ENCODE assay signal across 23 cellular contexts in the genomic region with DNA sequence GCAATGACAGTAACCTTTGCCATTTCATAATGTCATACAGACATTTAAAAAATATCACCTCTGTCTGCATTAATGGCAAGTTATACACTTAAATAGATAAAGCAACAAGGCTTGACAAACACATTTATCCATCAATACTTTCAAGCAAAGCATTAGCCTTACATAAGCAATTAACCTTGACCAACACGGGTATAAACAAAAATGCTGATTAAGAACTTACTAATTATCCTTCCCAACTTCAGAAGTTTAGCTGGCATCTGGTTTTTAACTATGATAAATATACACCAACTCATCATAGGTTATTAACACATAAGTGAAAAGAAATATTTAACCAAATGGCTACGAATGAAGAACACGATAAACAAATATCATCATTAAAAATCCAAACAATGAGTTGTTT.
"Had no signal": no experiment of that assay in that cellular context is flagged by ENCODE, and none has a peak within 500 bp of the region (broad histone marks: within the 10 kb centered on the region; RNA-seq: fewer than 3 reads in every experiment).

No MANE protein-coding gene starts in this region.

- H3K9me3 ChIP-seq: left lung, lower lobe of right lung, pancreas, prostate gland, sigmoid colon, spleen, suprapubic skin, thoracic aorta, tibial artery, upper lobe of right lung had no signal

- FAIRE-seq: kidney, pancreas, small intestine, urothelium cell line had no signal

- DNase-seq: kidney; left colon; left lung; lower lobe of right lung; mammary epithelial cell; naive thymus-derived CD8-positive, alpha-beta T cell; nucleus accumbens; pancreas; posterior cingulate gyrus; right cardiac atrium; sigmoid colon; small intestine; spleen; stimulated activated CD4-positive, alpha-beta T cell treated with anti-CD3 and anti-CD28 coated beads, Interleukin-4, amount 100 ng/mL, for 24 hours; stimulated activated naive CD4-positive, alpha-beta T cell; tibial artery; trophoblast cell; upper lobe of right lung had no signal

- ATAC-seq: left colon; left lung; lower lobe of right lung; naive thymus-derived CD8-positive, alpha-beta T cell; pancreas; right cardiac atrium; stimulated activated effector memory CD8-positive, alpha-beta T cell treated with anti-CD3 and anti-CD28 coated beads, Interleukin-12 subunit alpha, Interleukin-12 subunit beta, amount 100 ng/mL, for 72 hours; upper lobe of right lung had no signal

- H3K36me3 ChIP-seq: left lung, lower lobe of right lung, pancreas, prostate gland, sigmoid colon, suprapubic skin, thoracic aorta, tibial artery, upper lobe of right lung had no signal

- H3K27ac ChIP-seq: left lung, lower lobe of right lung, pancreas, prostate gland, sigmoid colon, spleen, suprapubic skin, thoracic aorta, tibial artery, upper lobe of right lung had no signal

- H3K4me3 ChIP-seq: left lung, lower lobe of right lung, pancreas, prostate gland, sigmoid colon, spleen, suprapubic skin, thoracic aorta, tibial artery, upper lobe of right lung had no signal

- H3K27me3 ChIP-seq: left lung, pancreas, sigmoid colon, spleen, suprapubic skin, tibial artery, upper lobe of right lung had no signal

- H3K4me1 ChIP-seq: left lung, lower lobe of right lung, pancreas, prostate gland, sigmoid colon, suprapubic skin, tibial artery, upper lobe of right lung had no signal
